ENCODE assay signal across 33 cellular contexts in genomic region chr17:54196751-54197150, GRCh38.
A peak's percentile ranks its signal among the peaks of the same experiment; 100 is the strongest.
DNase-seq lines count a peak whose midpoint lies in the region; ATAC-seq and TF ChIP-seq lines count a peak whose summit lies in the region.
"Had no signal": no experiment of that assay in that cellular context is flagged by ENCODE, and none has a peak within 500 bp of the region (broad histone marks: within the 10 kb centered on the region; RNA-seq: fewer than 3 reads in every experiment).

No MANE protein-coding gene starts in this region.

- no peaks in the 10 kb centered on the region for H3K27me3 ChIP-seq in WERI-Rb-1 (ENCODE audit: insufficient read depth, low read depth, severe bottlenecking)
- H3K27me3 ChIP-seq: BE2C; BLaER1; BLaER1 treated with 17β-estradiol and CSF1 and Interleukin-3, amounts not matched to agents 10 nM and 100 nM had no signal

- no peak overlapping the region for H3K27ac ChIP-seq in WERI-Rb-1
- H3K27ac ChIP-seq: 22Rv1; A549; BLaER1; BLaER1 treated with 17β-estradiol and CSF1 and Interleukin-3, amounts not matched to agents 10 nM and 100 nM; C4-2B had no signal

- intact Hi-C loops in sciatic nerve (cut with DNase I): no loop called here

- no peak overlapping the region for H3K4me3 ChIP-seq in WERI-Rb-1 (ENCODE audit: low read depth, low read length)
- H3K4me3 ChIP-seq: A549; BLaER1; BLaER1 treated with 17β-estradiol and CSF1 and Interleukin-3, amounts not matched to agents 10 nM and 100 nM had no signal

- no peak for TF ChIP-seq CTCF in WERI-Rb-1 (IDR thresholded peaks at IDR 0.05; ENCODE audit: low read depth, low read length)
- no peak for TF ChIP-seq CTCF in GM13977 (IDR thresholded peaks at IDR 0.05; ENCODE audit: extremely low read depth, insufficient read depth, missing control alignments)

- H3K36me3 ChIP-seq in WERI-Rb-1: no peaks in the 10 kb centered on the region
- H3K36me3 ChIP-seq: BE2C; BLaER1; BLaER1 treated with 17β-estradiol and CSF1 and Interleukin-3, amounts not matched to agents 10 nM and 100 nM had no signal

- no peaks in the 10 kb centered on the region for H3K9me3 ChIP-seq in WERI-Rb-1 (ENCODE audit: severe bottlenecking)
- H3K9me3 ChIP-seq: A549; BE2C; BLaER1; BLaER1 treated with 17β-estradiol and CSF1 and Interleukin-3, amounts not matched to agents 10 nM and 100 nM; Caco-2 had no signal

- peak; percentile 61 for DNase-seq in D341Med (ENCODE audit: low spot score)
- DNase-seq in NCI-H82 (lab: John Stamatoyannopoulos, UW): peak; percentile 63
- DNase-seq in NCI-H82 treated with DMSO at 0.1 percent for 48 hours (lab: John Stamatoyannopoulos, UW; ENCODE audit: unreplicated experiment): peak; percentile 25
- peak; percentile 54 for DNase-seq in WERI-Rb-1
- no peak for DNase-seq in A172 (ENCODE audit: low spot score)
- no peak for DNase-seq in GM13977 (ENCODE audit: low spot score)
- no peak for DNase-seq in sciatic nerve (ENCODE audit: low spot score)
- DNase-seq: 8988T; ACHN; AML-193; BE2C; C1 segment of cervical spinal cord; Caco-2; Calu3; CD4-positive, alpha-beta memory T cell; CD4-positive, alpha-beta T cell; CD4-positive, CD25-positive, alpha-beta regulatory T cell; CD8-positive, alpha-beta memory T cell; CD8-positive, alpha-beta T cell; COR-L47; DMS 273 treated with DMSO at 0.1 percent for 48 hours; DMS153; DMS53; DMS79; DMS79 treated with DMSO at 0.1 percent for 48 hours; DND-41; EL had no signal

- in situ Hi-C loops in GM13977 (cut with MboI; ENCODE audit: low pct_unique_long_range_greater_than_20kb, low sequenced_read_pairs, unreplicated experiment): no loop called here

- no peak for ATAC-seq in GM21786 (IDR thresholded peaks at IDR 0.05; ENCODE audit: unreplicated experiment)
- ATAC-seq in sciatic nerve: no peak
- ATAC-seq: A549; CD8-positive, alpha-beta T cell had no signal

Comparison
In these comparisons a context has a peak if more than half of its experiments do, and no peak if none do; other contexts are left out.
1. DNase-seq: peak in D341Med (single experiment), NCI-H82 (single experiment), NCI-H82 treated with DMSO at 0.1 percent for 48 hours (single experiment) and WERI-Rb-1 (single experiment); none in A172 (single experiment), GM13977 (single experiment) and sciatic nerve (single experiment).